ENCODE assay signal across 21 cellular contexts in the genomic region with DNA sequence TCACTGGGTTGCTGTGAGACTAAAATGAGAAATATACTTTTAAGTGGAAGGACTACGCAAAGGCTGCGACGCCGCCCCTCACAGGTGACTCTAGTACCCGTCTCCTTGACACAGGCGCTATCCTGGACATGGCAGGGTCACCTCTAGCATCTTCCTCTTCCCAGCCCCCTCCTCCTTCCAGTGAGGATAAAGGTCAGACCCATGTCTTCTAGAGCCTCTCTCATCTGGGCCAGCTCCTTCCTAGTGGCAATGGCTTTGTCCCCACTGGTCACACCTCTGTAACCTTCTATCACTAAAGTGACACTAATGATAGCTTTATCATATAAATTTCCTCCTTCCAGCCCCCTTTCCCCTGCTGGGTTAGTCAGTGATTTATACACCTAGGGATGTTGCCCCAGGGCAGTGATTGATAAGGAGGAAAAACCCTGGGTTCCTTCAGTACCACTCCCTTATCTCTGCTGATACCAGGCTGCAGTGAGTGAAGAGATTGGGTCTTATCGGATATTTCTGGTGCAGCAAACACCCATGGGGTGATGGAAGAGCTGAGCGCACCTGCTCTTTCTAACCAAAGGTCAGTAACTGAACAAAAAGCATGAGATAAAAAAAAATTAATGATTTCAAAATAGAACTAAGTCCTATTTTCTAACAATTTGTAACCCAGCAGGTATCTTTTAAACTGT.
A peak's percentile ranks its signal among the peaks of the same experiment; 100 is the strongest.
DNase-seq lines count a peak whose midpoint lies in the region; ATAC-seq, FAIRE-seq and TF ChIP-seq lines count a peak whose summit lies in the region.
"Had no signal": no experiment of that assay in that cellular context is flagged by ENCODE, and none has a peak within 500 bp of the region (broad histone marks: within the 10 kb centered on the region; RNA-seq: fewer than 3 reads in every experiment).

No MANE protein-coding gene starts in this region.

- H3K27ac Mint-ChIP-seq in CD14-positive monocyte: no peak overlapping the region
- no peak overlapping the region for H3K27ac Mint-ChIP-seq in nephron progenitor cell

- peaks cover 25 to 42% of the 10 kb centered on the region in 2 donors for H3K36me3 Mint-ChIP-seq in CD14-positive monocyte
- peaks cover 5% of the 10 kb centered on the region for H3K36me3 Mint-ChIP-seq in nephron progenitor cell (ENCODE audit: low read depth)

- H3K36me3 ChIP-seq in K562 (ENCODE audit: control insufficient read depth, insufficient read depth, low read length) (no peaks in the 10 kb centered on the region), muscle layer of duodenum (ENCODE audit: control insufficient read depth in 1 of 2, insufficient read depth in 2 of 2, low read length in 2 of 2) (peaks cover 3 to 8% of the 10 kb centered on the region in 2 donors)
- H3K36me3 ChIP-seq: HAP-1 had no signal

- TF ChIP-seq RAD21 in K562 (CRISPR knock-in tag; conservative IDR thresholded peaks at IDR 0.05 in 1 of 2, IDR thresholded peaks at IDR 0.05 in 1 of 2): no peak

- H3K9me3 ChIP-seq in K562 (replicated peaks; ENCODE audit: control insufficient read depth, insufficient read depth, low read depth, low read length): no peaks in the 10 kb centered on the region
- no peaks in the 10 kb centered on the region for H3K9me3 ChIP-seq in muscle layer of duodenum (ENCODE audit: control insufficient read depth in 1 of 2, low read length in 2 of 2)
- H3K9me3 ChIP-seq: BLaER1 treated with 17β-estradiol and CSF1 and Interleukin-3, amounts not matched to agents 10 nM and 100 nM; HAP-1 had no signal

- no peaks in the 10 kb centered on the region for H3K9me1 ChIP-seq in K562 (ENCODE audit: control insufficient read depth, insufficient read depth, low read length)

- intact Hi-C loops in K562 (cut with micrococcal nuclease) (no loop called here), left colon (cut with DNase I, micrococcal nuclease) (no loop called here), CD14-positive monocyte (cut with micrococcal nuclease) (no loop called here)

- peaks cover 9 to 11% of the 10 kb centered on the region in 2 experiments; a peak in 4 of 5 replicates for H3K4me1 ChIP-seq in K562 (replicated peaks in 1 of 2; ENCODE audit: control insufficient read depth in 2 of 2, insufficient read depth in 2 of 2, low read length in 2 of 2)
- peaks cover 0 to 21% of the 10 kb centered on the region in 2 donors for H3K4me1 ChIP-seq in muscle layer of duodenum (ENCODE audit: control insufficient read depth in 1 of 2, insufficient read depth in 2 of 2, low read length in 2 of 2)
- H3K4me1 ChIP-seq: HAP-1 had no signal

- H3K79me2 ChIP-seq in K562 (ENCODE audit: control insufficient read depth, insufficient read depth, low read length): no peaks in the 10 kb centered on the region

- H3K4me1 Mint-ChIP-seq in CD14-positive monocyte (no peaks in the 10 kb centered on the region), nephron progenitor cell (peaks cover 9% of the 10 kb centered on the region)

- H3K4me2 ChIP-seq in K562 (ENCODE audit: insufficient read depth, low read length): no peak overlapping the region
- H3K4me2 ChIP-seq: BLaER1 treated with 17β-estradiol and CSF1 and Interleukin-3, amounts not matched to agents 10 nM and 100 nM had no signal

- no TSS peak for BruUV-seq in K562 (replicated peaks; lab: Mats Ljungman, UMichigan)

- WGBS in K562 (ENCODE audit: insufficient coverage, low coverage, missing lambda C conversion rate): 62% methylated on average over 6 of the region's 8 CpGs

- H4K20me1 ChIP-seq in K562 (replicated peaks; ENCODE audit: control insufficient read depth, insufficient read depth, low read length): no peaks in the 10 kb centered on the region
- H4K20me1 ChIP-seq: BLaER1 treated with 17β-estradiol and CSF1 and Interleukin-3, amounts not matched to agents 10 nM and 100 nM had no signal

- no peaks in the 10 kb centered on the region for H3K9me3 Mint-ChIP-seq in CD14-positive monocyte
- H3K9me3 Mint-ChIP-seq in nephron progenitor cell: no peaks in the 10 kb centered on the region
- H3K9me3 Mint-ChIP-seq: CD8-positive, alpha-beta memory T cell had no signal

- no peak for TF ChIP-seq CTCF in K562 (IDR thresholded peaks at IDR 0.05 in 2 of 3, conservative IDR thresholded peaks at IDR 0.05 in 1 of 3; ENCODE audit: insufficient read depth in 2 of 3, low read depth in 1 of 3, low read length in 3 of 3)
- no peak for TF ChIP-seq CTCF in CD14-positive monocyte (IDR thresholded peaks at IDR 0.05)
- TF ChIP-seq CTCF in nephron progenitor cell (IDR thresholded peaks at IDR 0.05): no peak

- FAIRE-seq in K562 (lab: Jason Lieb, UNC): no peak
- FAIRE-seq: HTR-8/SVneo had no signal

- H3K9ac ChIP-seq in K562 (ENCODE audit: insufficient read depth in 1 of 2, low read depth in 2 of 2, low read length in 2 of 2): no peak overlapping the region
- H3K9ac ChIP-seq: BLaER1 treated with 17β-estradiol and CSF1 and Interleukin-3, amounts not matched to agents 10 nM and 100 nM had no signal

- TF ChIP-seq POLR2A in K562 (conservative IDR thresholded peaks at IDR 0.05): no peak

- no peak overlapping the region for H2AFZ ChIP-seq in K562 (ENCODE audit: low read depth, low read length)

- no peak; the same call in 1 of the 2 replicates for TF ChIP-seq EP300 in K562 (IDR thresholded peaks at IDR 0.05; ENCODE audit: low read length)

- CTCF ChIA-PET in K562 (lab: Yijun Ruan, JAX; ENCODE audit: low intra/inter-chr PET ratio): no interaction called here

- POLR2A ChIA-PET in K562 (lab: Yijun Ruan, JAX): no interaction called here

- H3K27ac ChIP-seq in K562 (ENCODE audit: extremely low read depth, low read depth, low read length) (no peak overlapping the region), muscle layer of duodenum (ENCODE audit: low read length) (peak overlapping the region; percentile 23)
- H3K27ac ChIP-seq: BLaER1 treated with 17β-estradiol and CSF1 and Interleukin-3, amounts not matched to agents 10 nM and 100 nM; SK-N-MC had no signal

- peak in 2 of 4 experiments; percentile 32 for DNase-seq in K562 (ENCODE audit: extremely low read depth in 1 of 4, low spot score in 3 of 4)
- peak; percentile 43 to 63 for DNase-seq in left colon
- DNase-seq in CD14-positive monocyte (ENCODE audit: low spot score): no peak
- no peak for DNase-seq in NCI-H1436 treated with DMSO at 0.1 percent for 48 hours (lab: John Stamatoyannopoulos, UW)
- no peak for DNase-seq in nephron progenitor cell
- DNase-seq: CD8-positive, alpha-beta memory T cell; DND-41; MM.1S; NCI-H1092; NCI-H1694; NCI-H2227 treated with DMSO at 0.1 percent for 48 hours; NCI-H510A treated with DMSO at 0.1 percent for 48 hours; NCI-H82; OCI-M1; SHP77 had no signal

- in situ Hi-C loops in K562 (cut with MboI): no loop called here

- H3K4me3 Mint-ChIP-seq in CD14-positive monocyte (no peak overlapping the region), nephron progenitor cell (no peak overlapping the region)
- H3K4me3 Mint-ChIP-seq: CD8-positive, alpha-beta memory T cell had no signal

- H3K27me3 Mint-ChIP-seq in CD14-positive monocyte (ENCODE audit: low read depth in 3 of 3): no peaks in the 10 kb centered on the region
- H3K27me3 Mint-ChIP-seq in nephron progenitor cell (ENCODE audit: low read depth, poor library complexity): peaks cover 7% of the 10 kb centered on the region
- H3K27me3 Mint-ChIP-seq: CD8-positive, alpha-beta memory T cell had no signal

- ATAC-seq in K562: no peak
- peak; percentile 80 for ATAC-seq in left colon
- no peak for ATAC-seq in HG02759 (IDR thresholded peaks at IDR 0.05; ENCODE audit: unreplicated experiment)

- H3K4me3 ChIP-seq in K562 (no peak overlapping the region), muscle layer of duodenum (ENCODE audit: low read depth in 1 of 2, low read length in 2 of 2) (no peak overlapping the region)
- H3K4me3 ChIP-seq: BLaER1 treated with 17β-estradiol and CSF1 and Interleukin-3, amounts not matched to agents 10 nM and 100 nM; HAP-1; SK-N-MC had no signal

- no peaks in the 10 kb centered on the region for H3K27me3 ChIP-seq in K562 (ENCODE audit: control insufficient read depth in 2 of 2, insufficient read depth in 2 of 2, low read length in 2 of 2)
- no peaks in the 10 kb centered on the region for H3K27me3 ChIP-seq in muscle layer of duodenum (ENCODE audit: low read depth, low read length)
- H3K27me3 ChIP-seq: BLaER1 treated with 17β-estradiol and CSF1 and Interleukin-3, amounts not matched to agents 10 nM and 100 nM had no signal

TF ChIP-seq in K562, 482 proteins besides CTCF, POLR2A, EP300 and RAD21 (continues in another document):
- TF ChIP-seq, protein P1, sequence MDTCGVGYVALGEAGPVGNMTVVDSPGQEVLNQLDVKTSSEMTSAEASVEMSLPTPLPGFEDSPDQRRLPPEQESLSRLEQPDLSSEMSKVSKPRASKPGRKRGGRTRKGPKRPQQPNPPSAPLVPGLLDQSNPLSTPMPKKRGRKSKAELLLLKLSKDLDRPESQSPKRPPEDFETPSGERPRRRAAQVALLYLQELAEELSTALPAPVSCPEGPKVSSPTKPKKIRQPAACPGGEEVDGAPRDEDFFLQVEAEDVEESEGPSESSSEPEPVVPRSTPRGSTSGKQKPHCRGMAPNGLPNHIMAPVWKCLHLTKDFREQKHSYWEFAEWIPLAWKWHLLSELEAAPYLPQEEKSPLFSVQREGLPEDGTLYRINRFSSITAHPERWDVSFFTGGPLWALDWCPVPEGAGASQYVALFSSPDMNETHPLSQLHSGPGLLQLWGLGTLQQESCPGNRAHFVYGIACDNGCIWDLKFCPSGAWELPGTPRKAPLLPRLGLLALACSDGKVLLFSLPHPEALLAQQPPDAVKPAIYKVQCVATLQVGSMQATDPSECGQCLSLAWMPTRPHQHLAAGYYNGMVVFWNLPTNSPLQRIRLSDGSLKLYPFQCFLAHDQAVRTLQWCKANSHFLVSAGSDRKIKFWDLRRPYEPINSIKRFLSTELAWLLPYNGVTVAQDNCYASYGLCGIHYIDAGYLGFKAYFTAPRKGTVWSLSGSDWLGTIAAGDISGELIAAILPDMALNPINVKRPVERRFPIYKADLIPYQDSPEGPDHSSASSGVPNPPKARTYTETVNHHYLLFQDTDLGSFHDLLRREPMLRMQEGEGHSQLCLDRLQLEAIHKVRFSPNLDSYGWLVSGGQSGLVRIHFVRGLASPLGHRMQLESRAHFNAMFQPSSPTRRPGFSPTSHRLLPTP (IDR thresholded peaks at IDR 0.05; ENCODE audit: borderline replicate concordance, extremely low read depth, insufficient read length): no peak
- no peak for TF ChIP-seq KAT7 (CRISPR knock-in tag; IDR thresholded peaks at IDR 0.05; ENCODE audit: borderline replicate concordance)
- TF ChIP-seq RCOR1 (IDR thresholded peaks at IDR 0.05; ENCODE audit: borderline replicate concordance in 1 of 2, low read depth in 2 of 2, low read length in 2 of 2): peak in 1 of 2 experiments; percentile 66; a peak in 1 of 4 replicates
- TF ChIP-seq NR1H2 (CRISPR knock-in tag; IDR thresholded peaks at IDR 0.05): no peak
- TF ChIP-seq TAL1 (IDR thresholded peaks at IDR 0.05): peak; percentile 41; the same call in 1 of the 2 replicates
- TF ChIP-seq CBFA2T2 (conservative IDR thresholded peaks at IDR 0.05): peak; percentile 49; the same call in 1 of the 2 replicates
- no peak for TF ChIP-seq ZNF830 (CRISPR knock-in tag; IDR thresholded peaks at IDR 0.05)
- peak; percentile 51 for TF ChIP-seq TEAD4 (IDR thresholded peaks at IDR 0.05; ENCODE audit: low read length)
- no peak for TF ChIP-seq TEAD4 (CRISPR knock-in tag; IDR thresholded peaks at IDR 0.05; ENCODE audit: borderline replicate concordance)
- no peak for TF ChIP-seq ZFP36 (IDR thresholded peaks at IDR 0.05; ENCODE audit: low read depth, low read length, partially characterized antibody)

Comparison
In these comparisons a context has a peak if more than half of its experiments do, and no peak if none do; other contexts are left out.
1. DNase-seq: peak in left colon (2 of 2); none in CD14-positive monocyte (single experiment), NCI-H1436 treated with DMSO at 0.1 percent for 48 hours (single experiment) and nephron progenitor cell (single experiment).